ENCODE assay signal across 8 cellular contexts in the genomic region with DNA sequence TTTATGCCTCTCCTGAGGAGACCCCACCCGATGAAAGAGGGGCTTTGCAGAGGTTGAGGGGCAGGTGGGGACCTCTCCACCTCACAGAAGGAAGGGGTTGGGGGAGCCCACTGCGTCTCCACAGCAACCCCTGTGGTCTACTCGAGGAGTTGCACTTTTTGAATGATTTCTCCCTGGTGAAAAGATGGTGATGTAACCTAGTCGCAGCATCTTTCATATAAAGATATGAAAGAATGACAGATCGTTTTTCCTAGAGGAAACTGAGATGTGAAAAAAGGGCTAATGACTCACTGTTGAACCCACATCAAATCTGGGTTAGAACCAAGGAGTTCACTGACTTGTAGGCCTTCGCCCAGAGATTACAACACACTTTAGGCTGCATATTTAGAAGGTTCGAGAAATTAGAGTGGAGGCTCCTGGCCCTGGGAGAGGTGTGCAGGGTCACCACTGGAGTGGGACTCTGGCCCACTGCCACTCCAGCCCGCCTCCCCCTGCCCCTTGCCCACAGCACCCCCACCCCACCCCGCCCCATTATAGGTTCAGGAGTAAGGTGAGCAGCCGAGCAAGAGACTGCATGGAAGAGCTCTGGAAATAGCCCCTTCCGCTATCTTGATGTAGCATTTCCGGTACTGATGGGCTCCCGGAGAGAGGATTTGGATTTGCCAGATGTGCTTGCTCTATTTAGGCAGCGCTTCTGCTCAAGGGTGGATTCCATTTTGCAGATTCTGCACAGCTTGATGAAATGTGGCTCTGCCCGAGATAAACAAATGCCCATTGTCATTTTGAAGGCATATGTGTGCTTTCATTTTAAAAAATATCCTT. TPM values are rescaled to one million over a fixed set of nuclear protein-coding genes. Genes with fewer than 3 reads are reported as not detected.
DNase-seq lines count a peak whose midpoint lies in the region; ATAC-seq and TF ChIP-seq lines count a peak whose summit lies in the region.

No MANE protein-coding gene starts in this region.

- no peak overlapping the region for H3K4me3 ChIP-seq in DOHH2 (ENCODE audit: low read length)
- H3K4me3 ChIP-seq in cardiac muscle cell = peak overlapping the region; percentile 94

- peak; percentile 62 for ATAC-seq in GM21526 (IDR thresholded peaks at IDR 0.05; ENCODE audit: low FRiP score, unreplicated experiment)

- no peaks in the 10 kb centered on the region for H3K9me3 Mint-ChIP-seq in IgD-negative memory B cell

- H3K27ac Mint-ChIP-seq in IgD-negative memory B cell = peak overlapping the region; percentile 83 to 85 (median 84)

- peaks cover 27 to 39% (median 36%) of the 10 kb centered on the region in 3 donors for H3K4me1 Mint-ChIP-seq in IgD-negative memory B cell

- TF ChIP-seq CTCF in DOHH2 (IDR thresholded peaks at IDR 0.05; ENCODE audit: low read depth, low read length, poor library complexity, severe bottlenecking) = peak; percentile 55
- TF ChIP-seq CTCF in cardiac muscle cell (IDR thresholded peaks at IDR 0.05; ENCODE audit: low read depth, low read length) = peak; percentile 69

- H3K79me2 ChIP-seq in DOHH2 (ENCODE audit: control insufficient read depth, low read length) = no peaks in the 10 kb centered on the region

- peaks cover 22% of the 10 kb centered on the region for H3K4me1 ChIP-seq in DOHH2 (ENCODE audit: control insufficient read depth, low read length)
- peaks cover 41% of the 10 kb centered on the region for H3K4me1 ChIP-seq in cardiac muscle cell (ENCODE audit: low read depth)

- H3K36me3 Mint-ChIP-seq in IgD-negative memory B cell = no peaks in the 10 kb centered on the region

- peak overlapping the region; percentile 27; the same call in 1 of the 2 replicates for H3K4me2 ChIP-seq in DOHH2 (ENCODE audit: low read length)

- H3K4me3 Mint-ChIP-seq in IgD-negative memory B cell = peak overlapping the region; percentile 79 to 91 (median 84)

- H3K27me3 Mint-ChIP-seq in IgD-negative memory B cell = no peaks in the 10 kb centered on the region

- H3K27ac ChIP-seq in DOHH2 (ENCODE audit: low read depth, low read length) (no peak overlapping the region), cardiac muscle cell (peak overlapping the region; percentile 61)

- no peaks in the 10 kb centered on the region for H3K9me2 ChIP-seq in DOHH2 (replicated peaks; ENCODE audit: control insufficient read depth, low read length)

- H3K36me3 ChIP-seq in DOHH2 (ENCODE audit: control insufficient read depth, low read length) (no peaks in the 10 kb centered on the region), cardiac muscle cell (peaks cover 24% of the 10 kb centered on the region)

- peaks cover 24% of the 10 kb centered on the region for H3K27me3 ChIP-seq in DOHH2 (ENCODE audit: control insufficient read depth, low read length)
- H3K27me3 ChIP-seq in cardiac muscle cell = no peaks in the 10 kb centered on the region

- peak; percentile 33 for DNase-seq in activated T-cell treated with anti-CD3 and anti-CD28 coated beads, Interleukin-2, amount 50 U/mL, for 1 hour
- DNase-seq in cardiac muscle cell (ENCODE audit: low read depth in 1 of 2, low spot score in 1 of 2) = peak in 1 of 2 donors; percentile 90
- peak; percentile 3 for DNase-seq in stimulated activated CD8-positive, alpha-beta memory T cell treated with anti-CD3 and anti-CD28 coated beads, Interleukin-12 subunit alpha, Interleukin-12 subunit beta, amount 100 ng/mL, for 24 hours (ENCODE audit: extremely low read depth)
- DNase-seq in GOT3 (lab: John Stamatoyannopoulos, UW) = no peak
- no peak for DNase-seq in inferior parietal cortex (ENCODE audit: extremely low spot score)

- H4K20me1 ChIP-seq in DOHH2 (ENCODE audit: control insufficient read depth, insufficient read depth, low read depth, low read length) = no peaks in the 10 kb centered on the region

- no peaks in the 10 kb centered on the region for H3K9me3 ChIP-seq in DOHH2 (ENCODE audit: control insufficient read depth, insufficient read depth, low read length)
- no peaks in the 10 kb centered on the region for H3K9me3 ChIP-seq in cardiac muscle cell (ENCODE audit: low read depth)

- 0 out of 2 replicates have a peak, but pooled peaks cover 3% of the 10 kb centered on the region for H3F3A ChIP-seq in DOHH2 (ENCODE audit: control insufficient read depth, insufficient read depth)

RNA-seq across cellular contexts. Expression of a gene that starts 6.7 kb away (rescaled TPM):
- polyA plus RNA-seq in IgD-negative memory B cell = 0.59 TPM
- total RNA-seq in cardiac muscle cell = 107 and 171 TPM in 2 replicates
- 132 and 210 TPM in 2 replicates for polyA plus RNA-seq in cardiac muscle cell

Comparison
In these comparisons a context has a peak if more than half of its experiments do, and no peak if none do; other contexts are left out.
1. DNase-seq: peak in activated T-cell treated with anti-CD3 and anti-CD28 coated beads, Interleukin-2, amount 50 U/mL, for 1 hour (single experiment) and stimulated activated CD8-positive, alpha-beta memory T cell treated with anti-CD3 and anti-CD28 coated beads, Interleukin-12 subunit alpha, Interleukin-12 subunit beta, amount 100 ng/mL, for 24 hours (single experiment); none in GOT3 (single experiment) and inferior parietal cortex (single experiment).
2. RNA of a gene that starts 6.7 kb away (polyA plus RNA-seq): 132 to 210 TPM in cardiac muscle cell; 0.59 TPM in IgD-negative memory B cell (single experiment); every median in the first group is over 10 times any median in the second.